In genomic region chr14:79910086-79910485, GRCh38 we compare ENCODE assay signal across 30 cellular contexts.
"Had no signal": no experiment of that assay in that cellular context is flagged by ENCODE, and none has a peak within 500 bp of the region (broad histone marks: within the 10 kb centered on the region; RNA-seq: fewer than 3 reads in every experiment).

No MANE protein-coding gene starts in this region.

- H3K4me1 ChIP-seq: adrenal gland, ascending aorta, body of pancreas, breast epithelium had no signal

- H3K27ac ChIP-seq: adrenal gland, ascending aorta, body of pancreas, brain microvascular endothelial cell, breast epithelium, cardiac muscle cell had no signal

- H3K27me3 ChIP-seq: adrenal gland, ascending aorta, body of pancreas, brain microvascular endothelial cell, breast epithelium, cardiac muscle cell had no signal

- H3K4me3 ChIP-seq: adrenal gland, ascending aorta, body of pancreas, breast epithelium, cardiac muscle cell had no signal

- H3K9me3 ChIP-seq: adrenal gland, ascending aorta, body of pancreas, breast epithelium had no signal

- DNase-seq: activated effector memory CD4-positive, alpha-beta T cell treated with anti-CD3 and anti-CD28 coated beads, Interleukin-2, amount 50 U/mL, for 16 hours; activated effector memory CD4-positive, alpha-beta T cell treated with Interleukin-2 at 50 U/mL for 16 hours; activated gamma-delta T cell; activated gamma-delta T cell treated with Interleukin-2 at 50 U/mL for 16 hours; activated naive CD4-positive, alpha-beta T cell; activated naive CD4-positive, alpha-beta T cell treated with anti-CD3 and anti-CD28 coated beads for 36 hours; activated naive CD4-positive, alpha-beta T cell treated with anti-CD3 and anti-CD28 coated beads, Interleukin-2, amount 10 ng/mL, durations not matched to agents 7 days and 5 days; activated naive CD4-positive, alpha-beta T cell treated with anti-CD3 and anti-CD28 coated beads, Interleukin-2, amount 50 U/mL, for 16 hours; activated naive CD4-positive, alpha-beta T cell treated with Interleukin-2 at 50 U/mL for 16 hours; activated naive CD8-positive, alpha-beta T cell treated with anti-CD3 and anti-CD28 coated beads for 36 hours; activated naive CD8-positive, alpha-beta T cell treated with anti-CD3 and anti-CD28 coated beads, Interleukin-2, amount 10 ng/mL, durations not matched to agents 7 days and 5 days; activated naive CD8-positive, alpha-beta T cell treated with anti-CD3 and anti-CD28 coated beads, Interleukin-2, amount 50 U/mL, for 24 hours; activated T-cell treated with anti-CD3 and anti-CD28 coated beads, Interleukin-2, amount 50 U/mL, for 1 hour; activated T-cell treated with anti-CD3 and anti-CD28 coated beads, Interleukin-2, amount 50 U/mL, for 24 hours; activated T-cell treated with anti-CD3 and anti-CD28 coated beads, Interleukin-2, amount 50 U/mL, for 4 hours; activated T-cell treated with anti-CD3 and anti-CD28 coated beads, Interleukin-2, amount 50 U/mL, for 48 hours; activated T-cell treated with anti-CD3 and anti-CD28 coated beads, Interleukin-2, amount 50 U/mL, for 72 hours; adrenal gland; amniotic stem cell; amygdala; anterior cingulate cortex; aorta; body of pancreas; brain microvascular endothelial cell; caudate nucleus; central memory CD4-positive, alpha-beta T cell; cerebellar nuclear complex had no signal

- H3K36me3 ChIP-seq: adrenal gland, ascending aorta, brain microvascular endothelial cell, breast epithelium, cardiac muscle cell had no signal
